Comparison of ENCODE assay signal across 1 cellular context in genomic region chr19:45863840-45864628, GRCh38.
TF ChIP-seq lines count a peak whose summit lies in the region.

FOXA3 (plus strand) TSS chr19:45864326; CDS start chr19:45864457, 131 bp downstream.

TF ChIP-seq in K562, 482 proteins besides CTCF, POLR2A, EP300 and RAD21 (continued from another document and continues in another):
- TF ChIP-seq DPF2 (IDR thresholded peaks at IDR 0.05) (no peak; the same call in none of the 2 replicates), E2F1 (CRISPR knock-in tag; IDR thresholded peaks at IDR 0.05) (no peak), IFI16 (CRISPR knock-in tag; IDR thresholded peaks at IDR 0.05) (no peak), HDAC1 (IDR thresholded peaks at IDR 0.05) (peak in 1 of 2 experiments; percentile 76; a peak in 2 of 4 replicates), NBN (IDR thresholded peaks at IDR 0.05; ENCODE audit: low read depth) (no peak), ATF1 (CRISPR knock-in tag; IDR thresholded peaks at IDR 0.05) (no peak), ATF1 (tag; IDR thresholded peaks at IDR 0.05) (peak; percentile 31), CUX1 (CRISPR knock-in tag; IDR thresholded peaks at IDR 0.05) (no peak), CC2D1A (IDR thresholded peaks at IDR 0.05) (peak; percentile 76; the same call in 1 of the 2 replicates), HNRNPH1 (optimal IDR thresholded peaks at IDR 0.05; ENCODE audit: low read depth, low read length) (no peak), CSDE1 (IDR thresholded peaks at IDR 0.05) (no peak), NEUROD1 (IDR thresholded peaks at IDR 0.05; ENCODE audit: borderline replicate concordance, low read depth, low read length, partially characterized antibody) (no peak), ZNF764 (CRISPR knock-in tag; IDR thresholded peaks at IDR 0.05; ENCODE audit: low read depth) (no peak), ZNF316 (IDR thresholded peaks at IDR 0.05) (no peak), ZNF639 (CRISPR knock-in tag; conservative IDR thresholded peaks at IDR 0.05 in 1 of 2, IDR thresholded peaks at IDR 0.05 in 1 of 2) (peak in 1 of 2 experiments; percentile 64; a peak in 2 of 4 replicates), TBL1XR1 (IDR thresholded peaks at IDR 0.05; ENCODE audit: low read length in 2 of 2) (peak in 1 of 2 experiments; percentile 25; a peak in 1 of 4 replicates), HMGN3 (IDR thresholded peaks at IDR 0.05; ENCODE audit: borderline replicate concordance, extremely low read depth, insufficient read length, low read depth, low read length) (no peak), MTA2 (IDR thresholded peaks at IDR 0.05; ENCODE audit: low read depth) (no peak), SMAD4 (CRISPR knock-in tag; conservative IDR thresholded peaks at IDR 0.05) (peak; percentile 65), GATA2 (CRISPR knock-in tag; IDR thresholded peaks at IDR 0.05) (no peak), CREM (IDR thresholded peaks at IDR 0.05; ENCODE audit: low read depth) (peak; percentile 24), PKNOX1 (IDR thresholded peaks at IDR 0.05) (no peak), ZNF41 (CRISPR knock-in tag; conservative IDR thresholded peaks at IDR 0.05) (no peak), ZNF449 (CRISPR knock-in tag; IDR thresholded peaks at IDR 0.05) (no peak), ZNF23 (CRISPR knock-in tag; IDR thresholded peaks at IDR 0.05) (no peak), PURB (CRISPR knock-in tag; IDR thresholded peaks at IDR 0.05; ENCODE audit: low read depth) (no peak), KLF10 (CRISPR knock-in tag; IDR thresholded peaks at IDR 0.05) (no peak), CBX2 (IDR thresholded peaks at IDR 0.05; ENCODE audit: insufficient read depth, low read length, poor library complexity, severe bottlenecking) (no peak), ADNP (tag; IDR thresholded peaks at IDR 0.05) (peak; percentile 98), ZBTB43 (CRISPR knock-in tag; IDR thresholded peaks at IDR 0.05) (peak; percentile 52), ZNF444 (CRISPR knock-in tag; IDR thresholded peaks at IDR 0.05) (no peak), BHLHE40 (IDR thresholded peaks at IDR 0.05; ENCODE audit: low read length) (peak; percentile 36; the same call in 1 of the 2 replicates), TAF9B (IDR thresholded peaks at IDR 0.05; ENCODE audit: partially characterized antibody) (no peak), YBX1 (IDR thresholded peaks at IDR 0.05) (no peak), DDX20 (tag; IDR thresholded peaks at IDR 0.05; ENCODE audit: low read depth) (no peak), RBM17 (IDR thresholded peaks at IDR 0.05; ENCODE audit: borderline replicate concordance, low read depth, low read length) (no peak), DMBX1 (CRISPR knock-in tag; IDR thresholded peaks at IDR 0.05; ENCODE audit: borderline replicate concordance) (no peak), PCBP1 (IDR thresholded peaks at IDR 0.05; ENCODE audit: low read depth, low read length, poor library complexity, severe bottlenecking) (no peak), MBD1 (CRISPR knock-in tag; IDR thresholded peaks at IDR 0.05) (no peak), TARDBP (IDR thresholded peaks at IDR 0.05) (no peak), U2AF1 (optimal IDR thresholded peaks at IDR 0.05; ENCODE audit: low read depth, low read length) (no peak), ZNF175 (CRISPR knock-in tag; IDR thresholded peaks at IDR 0.05; ENCODE audit: low read depth) (no peak), CEBPG (CRISPR knock-in tag; IDR thresholded peaks at IDR 0.05) (no peak), CEBPG (tag; conservative IDR thresholded peaks at IDR 0.05 in 1 of 2, IDR thresholded peaks at IDR 0.05 in 1 of 2) (no peak), CAMTA2 (CRISPR knock-in tag; conservative IDR thresholded peaks at IDR 0.05) (no peak), TGIF2 (CRISPR knock-in tag; IDR thresholded peaks at IDR 0.05) (no peak), THRAP3 (IDR thresholded peaks at IDR 0.05; ENCODE audit: borderline replicate concordance) (no peak), ZBTB5 (IDR thresholded peaks at IDR 0.05) (no peak), ZNF696 (CRISPR knock-in tag; conservative IDR thresholded peaks at IDR 0.05) (no peak), MECOM (CRISPR knock-in tag; IDR thresholded peaks at IDR 0.05) (no peak), RBM25 (IDR thresholded peaks at IDR 0.05; ENCODE audit: low read depth, low read length, severe bottlenecking) (peak; percentile 84), E2F4 (CRISPR knock-in tag; IDR thresholded peaks at IDR 0.05; ENCODE audit: low read depth) (no peak), FOSL1 (tag; conservative IDR thresholded peaks at IDR 0.05) (peak; percentile 59), SREBF2 (CRISPR knock-in tag; IDR thresholded peaks at IDR 0.05) (no peak), CREB5 (CRISPR knock-in tag; IDR thresholded peaks at IDR 0.05) (no peak)
